15 cellular contexts compared by ENCODE assay signal in genomic region chr12:103879878-103880277, GRCh38.
"Had no signal": no experiment of that assay in that cellular context is flagged by ENCODE, and none has a peak within 500 bp of the region (broad histone marks: within the 10 kb centered on the region; RNA-seq: fewer than 3 reads in every experiment).

No MANE protein-coding gene starts in this region.

- H3K36me3 ChIP-seq: adrenal gland, left lung, thyroid gland, uterus had no signal

- H3K27ac ChIP-seq: adrenal gland, left lung, thyroid gland, uterus had no signal

- H3K9me3 ChIP-seq: adrenal gland, left lung, mucosa of descending colon, thyroid gland, uterus had no signal

- H3K27me3 ChIP-seq: adrenal gland, left lung, thyroid gland, uterus had no signal

- H3K36me3 Mint-ChIP-seq: naive thymus-derived CD4-positive, alpha-beta T cell had no signal

- H3K4me3 ChIP-seq: adrenal gland, left lung, mucosa of descending colon, thyroid gland, uterus had no signal

- H3K4me1 ChIP-seq: adrenal gland, left lung, uterus had no signal

- DNase-seq: activated CD4-positive, alpha-beta T cell treated with anti-CD3 and anti-CD28 coated beads, Interleukin-2, amount 50 U/mL, for 1 hour; activated naive CD4-positive, alpha-beta T cell treated with Interleukin-2 at 50 U/mL for 16 hours; activated T-cell treated with anti-CD3 and anti-CD28 coated beads for 4 hours; adrenal gland; hippocampal formation; kidney; left lung; mucosa of descending colon; posterior cingulate gyrus; stimulated activated CD4-positive, alpha-beta T cell treated with anti-CD3 and anti-CD28 coated beads, Interleukin-12 subunit alpha, Interleukin-12 subunit beta, amount 100 ng/mL, for 4 hours; stimulated activated CD4-positive, alpha-beta T cell treated with anti-CD3 and anti-CD28 coated beads, Interleukin-2, amount 100 ng/mL, for 24 hours; thyroid gland; uterus had no signal

- ATAC-seq: left lung, mucosa of descending colon had no signal

- H3K4me3 Mint-ChIP-seq: naive thymus-derived CD4-positive, alpha-beta T cell had no signal

- FAIRE-seq: colon, kidney had no signal
